In the genomic region with DNA sequence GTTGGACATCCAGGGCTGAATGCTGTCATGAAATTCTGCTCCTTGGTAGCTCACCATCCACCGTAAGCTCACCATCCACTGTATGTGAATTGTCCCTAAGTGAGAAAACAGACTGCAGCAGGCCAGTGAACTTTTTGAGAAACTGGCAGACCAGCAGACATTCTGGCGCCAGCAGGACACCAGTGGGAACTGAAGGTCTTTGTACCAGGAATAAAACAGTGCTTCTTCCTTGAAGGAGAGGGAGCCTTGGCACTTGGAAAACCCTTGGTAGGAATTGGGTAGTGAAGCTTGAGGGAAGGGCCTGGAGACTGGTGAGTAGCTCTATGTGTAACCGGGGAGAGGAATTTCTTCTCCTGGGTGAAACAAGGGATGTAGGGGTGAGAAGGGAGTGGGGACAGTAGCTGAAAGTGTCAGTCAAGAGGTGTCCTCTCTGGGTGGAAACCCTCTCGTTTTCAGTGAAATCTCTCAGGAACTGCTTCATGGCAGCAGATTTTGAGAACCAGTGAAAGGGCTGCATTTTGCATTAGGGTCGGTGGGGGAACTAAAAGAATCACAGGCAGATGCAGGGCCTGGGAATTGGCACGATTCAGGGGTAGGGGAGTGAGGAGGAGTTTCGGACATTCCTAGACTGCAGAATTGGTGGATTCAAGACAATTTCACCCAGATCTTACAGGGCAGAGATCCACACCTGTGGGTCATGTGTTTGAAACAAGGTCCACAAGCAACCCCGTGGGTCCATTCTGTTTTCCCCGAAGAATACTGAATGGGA, we compare ENCODE assay signal across 9 cellular contexts.
DNase-seq lines count a peak whose midpoint lies in the region; ATAC-seq and TF ChIP-seq lines count a peak whose summit lies in the region.
"Had no signal": no experiment of that assay in that cellular context is flagged by ENCODE, and none has a peak within 500 bp of the region (broad histone marks: within the 10 kb centered on the region; RNA-seq: fewer than 3 reads in every experiment).

No MANE protein-coding gene starts in this region.

- TF ChIP-seq CTCF in Panc1 (IDR thresholded peaks at IDR 0.05) (no peak), foreskin fibroblast (IDR thresholded peaks at IDR 0.05; ENCODE audit: low read depth, low read length) (no peak)

- H3K4me3 ChIP-seq in Panc1 (ENCODE audit: low read depth in 2 of 2, low read length in 2 of 2) (peak overlapping the region; percentile 40 to 65), foreskin fibroblast (ENCODE audit: low read depth in 1 of 2, low read length in 2 of 2) (peak overlapping the region; percentile 49 to 54)

- no TSS peak for BruUV-seq in Panc1 (replicated peaks; lab: Mats Ljungman, UMichigan)

- no peaks in the 10 kb centered on the region for H3K36me3 ChIP-seq in Panc1 (ENCODE audit: control insufficient read depth, insufficient read depth, low read length)
- H3K36me3 ChIP-seq: neutrophil had no signal

- POLR2A ChIA-PET in Panc1 (lab: Charles Lee), result no interaction called here

- ATAC-seq in Panc1, result no peak

- CTCF ChIA-PET in Panc1 (lab: Charles Lee), result no interaction called here

- H3K4me1 ChIP-seq in Panc1 (ENCODE audit: control insufficient read depth, insufficient read depth, low read length), result no peaks in the 10 kb centered on the region

- in situ Hi-C loops in Panc1 (cut with HindIII; ENCODE audit: low pct_unique_long_range_greater_than_20kb, low sequenced_read_pairs) (no loop called here), ACHN (cut with HindIII; ENCODE audit: low pct_ligation_motif_present, low pct_unique_long_range_greater_than_20kb, low sequenced_read_pairs) (no loop called here)

- H3K9me3 ChIP-seq in Panc1 (ENCODE audit: control insufficient read depth, insufficient read depth, low read depth, low read length), result no peaks in the 10 kb centered on the region
- H3K9me3 ChIP-seq: neutrophil had no signal

- intact Hi-C loops in Panc1 (cut with micrococcal nuclease; ENCODE audit: unreplicated experiment), result no loop called here

- H3K27me3 ChIP-seq in Panc1 (ENCODE audit: control insufficient read depth, insufficient read depth, low read length), result peaks cover 22% of the 10 kb centered on the region

- DNase-seq in ELF-1 (ENCODE audit: low read depth, low spot score) (peak; percentile 13), Panc1 (ENCODE audit: low read depth, low spot score) (no peak), foreskin fibroblast (no peak), putamen (ENCODE audit: low spot score) (peak; percentile 34), HUDEP-2 (lab: John Stamatoyannopoulos, UW; ENCODE audit: unreplicated experiment in 76 of 76) (no peak), ACHN (no peak), SKM-1 treated with dmso at 0.1 percent for 144 hours (lab: John Stamatoyannopoulos, UW; ENCODE audit: unreplicated experiment) (no peak)
- no peak for DNase-seq in stimulated activated CD4-positive, alpha-beta T cell treated with anti-CD3 and anti-CD28 coated beads, Interleukin-1b, Interleukin-23, amount 100 ng/mL, for 48 hours

- H3K27ac ChIP-seq in Panc1 (ENCODE audit: low read length), result no peak overlapping the region
- H3K27ac ChIP-seq: neutrophil had no signal

Comparison
In these comparisons a context has a peak if more than half of its experiments do, and no peak if none do; other contexts are left out.
1. DNase-seq: peak in ELF-1 (single experiment) and putamen (single experiment); none in Panc1 (single experiment), foreskin fibroblast (0 of 2), HUDEP-2 (0 of 76), stimulated activated CD4-positive, alpha-beta T cell treated with anti-CD3 and anti-CD28 coated beads, Interleukin-1b, Interleukin-23, amount 100 ng/mL, for 48 hours (single experiment), ACHN (single experiment) and SKM-1 treated with dmso at 0.1 percent for 144 hours (single experiment).